17 cellular contexts compared by ENCODE assay signal in genomic region chr18:6623278-6623677, GRCh38.
"Had no signal": no experiment of that assay in that cellular context is flagged by ENCODE, and none has a peak within 500 bp of the region (broad histone marks: within the 10 kb centered on the region; RNA-seq: fewer than 3 reads in every experiment).

No MANE protein-coding gene starts in this region.

- H3K9me3 ChIP-seq: esophagus squamous epithelium, gastroesophageal sphincter, ovary, right atrium auricular region, testis, tibial nerve, upper lobe of right lung, vagina had no signal

- H3K4me3 Mint-ChIP-seq: dendritic cell treated with granulocyte-macrophage colony-stimulating factor and Interleukin-4, amounts not matched to agents 40 ng/mL and 50 ng/mL, for 4 days; naive thymus-derived CD4-positive, alpha-beta T cell; stimulated activated memory B cell treated with anti-CD40 and anti-IgM and Interleukin-4, amounts not matched to agents 10 μg/mL and 1 μg/mL and 100 μg/mL, for 72 hours; stimulated activated naive CD8-positive, alpha-beta T cell treated with anti-CD3 and anti-CD28 coated beads, Interleukin-15, Interleukin-2, amounts not matched to agents 100 ng/mL and 50 ng/mL, for 24 hours had no signal

- H3K36me3 Mint-ChIP-seq: naive thymus-derived CD4-positive, alpha-beta T cell; stimulated activated memory B cell treated with anti-CD40 and anti-IgM and Interleukin-4, amounts not matched to agents 10 μg/mL and 1 μg/mL and 100 μg/mL, for 72 hours had no signal

- H3K4me1 Mint-ChIP-seq: naive thymus-derived CD4-positive, alpha-beta T cell; stimulated activated memory B cell treated with anti-CD40 and anti-IgM and Interleukin-4, amounts not matched to agents 10 μg/mL and 1 μg/mL and 100 μg/mL, for 72 hours had no signal

- H3K27me3 Mint-ChIP-seq: dendritic cell treated with granulocyte-macrophage colony-stimulating factor and Interleukin-4, amounts not matched to agents 40 ng/mL and 50 ng/mL, for 4 days; naive thymus-derived CD4-positive, alpha-beta T cell; stimulated activated memory B cell treated with anti-CD40 and anti-IgM and Interleukin-4, amounts not matched to agents 10 μg/mL and 1 μg/mL and 100 μg/mL, for 72 hours; stimulated activated naive CD8-positive, alpha-beta T cell treated with anti-CD3 and anti-CD28 coated beads, Interleukin-15, Interleukin-2, amounts not matched to agents 100 ng/mL and 50 ng/mL, for 24 hours had no signal

- H3K36me3 ChIP-seq: esophagus squamous epithelium, gastroesophageal sphincter, ovary, right atrium auricular region, tibial nerve, upper lobe of right lung, vagina had no signal

- FAIRE-seq: colon had no signal

- H3K27ac ChIP-seq: gastroesophageal sphincter, right atrium auricular region, upper lobe of right lung, vagina had no signal

- DNase-seq: esophagus squamous epithelium; foreskin fibroblast; glutamatergic neuron; islet precursor cell; naive thymus-derived CD4-positive, alpha-beta T cell; ovary; stimulated activated CD4-positive, alpha-beta T cell treated with anti-CD3 and anti-CD28 coated beads, Interleukin-4, amount 100 ng/mL, for 24 hours; testis; upper lobe of right lung had no signal

- H3K27ac Mint-ChIP-seq: dendritic cell treated with granulocyte-macrophage colony-stimulating factor and Interleukin-4, amounts not matched to agents 40 ng/mL and 50 ng/mL, for 4 days; naive thymus-derived CD4-positive, alpha-beta T cell; stimulated activated memory B cell treated with anti-CD40 and anti-IgM and Interleukin-4, amounts not matched to agents 10 μg/mL and 1 μg/mL and 100 μg/mL, for 72 hours; stimulated activated naive CD8-positive, alpha-beta T cell treated with anti-CD3 and anti-CD28 coated beads, Interleukin-15, Interleukin-2, amounts not matched to agents 100 ng/mL and 50 ng/mL, for 24 hours had no signal

- H3K4me3 ChIP-seq: esophagus squamous epithelium, gastroesophageal sphincter, ovary, right atrium auricular region, testis, tibial nerve, upper lobe of right lung, vagina had no signal

- H3K27me3 ChIP-seq: esophagus squamous epithelium, gastroesophageal sphincter, ovary, right atrium auricular region, testis, tibial nerve, upper lobe of right lung, vagina had no signal
